In genomic region chr11:119671048-119671447, GRCh38 we compare ENCODE assay signal across 10 cellular contexts. TPM values are rescaled to one million over a fixed set of nuclear protein-coding genes. Genes with fewer than 3 reads are reported as not detected.
DNase-seq lines count a peak whose midpoint lies in the region; ATAC-seq, FAIRE-seq and TF ChIP-seq lines count a peak whose summit lies in the region.
"Had no signal": no experiment of that assay in that cellular context is flagged by ENCODE, and none has a peak within 500 bp of the region (broad histone marks: within the 10 kb centered on the region; RNA-seq: fewer than 3 reads in every experiment).

No MANE protein-coding gene starts in this region.

- TF ChIP-seq POLR2A in HepG2 (IDR thresholded peaks at IDR 0.05; ENCODE audit: insufficient read depth in 1 of 2, low read depth in 2 of 2, low read length in 2 of 2) (no peak), esophagus squamous epithelium (IDR thresholded peaks at IDR 0.05) (no peak)

- H3K9ac ChIP-seq in liver (ENCODE audit: low read depth in 1 of 2, low read length in 2 of 2) (no peak overlapping the region), HepG2 (ENCODE audit: insufficient read depth, low read depth, low read length) (no peak overlapping the region)

- intact Hi-C loops in HepG2 (cut with micrococcal nuclease; ENCODE audit: unreplicated experiment) (no loop called here), esophagus squamous epithelium (cut with DNase I) (no loop called here), mucosa of descending colon (cut with DNase I, micrococcal nuclease) (no loop called here)

- no TSS peak for BruUV-seq in HepG2 (replicated peaks; lab: Mats Ljungman, UMichigan)

- H4K20me1 ChIP-seq in HepG2 (ENCODE audit: insufficient read depth, low read length) = no peaks in the 10 kb centered on the region

- ATAC-seq in HepG2 (no peak), mucosa of descending colon (peak; percentile 10), GM18867 (IDR thresholded peaks at IDR 0.05; ENCODE audit: unreplicated experiment) (no peak), GM18517 (IDR thresholded peaks at IDR 0.05; ENCODE audit: unreplicated experiment) (no peak), GM21360 (IDR thresholded peaks at IDR 0.05; ENCODE audit: unreplicated experiment) (no peak)

- CTCF ChIA-PET in HepG2 (lab: Yijun Ruan, JAX; ENCODE audit: low intra/inter-chr PET ratio, low total read pairs) = no interaction called here

- H3K4me2 ChIP-seq in HepG2 (ENCODE audit: low read depth, low read length) = no peak overlapping the region

- H3K79me2 ChIP-seq in HepG2 (ENCODE audit: insufficient read depth, low read length) = no peaks in the 10 kb centered on the region

- DNase-seq in HepG2 (ENCODE audit: low spot score) = no peak
- no peak for DNase-seq in esophagus squamous epithelium (lab: John Stamatoyannopoulos, UW)
- peak; percentile 62 to 75 (median 67) for DNase-seq in mucosa of descending colon
- no peak for DNase-seq in NCI-H2107 (lab: John Stamatoyannopoulos, UW)
- DNase-seq: activated naive CD4-positive, alpha-beta T cell; stimulated activated CD8-positive, alpha-beta memory T cell treated with anti-CD3 and anti-CD28 coated beads, Interleukin-4, amount 100 ng/mL, for 48 hours had no signal

- no peak overlapping the region for H2AFZ ChIP-seq in HepG2 (ENCODE audit: low read length)

- in situ Hi-C loops in HepG2 (cut with HindIII; ENCODE audit: extremely low pct_ligation_motif_present, low pct_unique_long_range_greater_than_20kb) = no loop called here

- no peak for TF ChIP-seq CTCF in liver (IDR thresholded peaks at IDR 0.05; ENCODE audit: low read depth, low read length, missing input control)
- no peak for TF ChIP-seq CTCF in HepG2 (CRISPR knock-in tag; IDR thresholded peaks at IDR 0.05)
- TF ChIP-seq CTCF in esophagus squamous epithelium (IDR thresholded peaks at IDR 0.05) = no peak
- no peak for TF ChIP-seq CTCF in mucosa of descending colon (IDR thresholded peaks at IDR 0.05)

- no peak for TF ChIP-seq EP300 in HepG2 (IDR thresholded peaks at IDR 0.05; ENCODE audit: low read depth in 2 of 2, low read length in 2 of 2)
- TF ChIP-seq EP300 in HepG2 (CRISPR knock-in tag; IDR thresholded peaks at IDR 0.05; ENCODE audit: borderline replicate concordance) = no peak

- TF ChIP-seq RAD21 in liver (IDR thresholded peaks at IDR 0.05) (peak in 1 of 2 donors; percentile 49), HepG2 (CRISPR knock-in tag; IDR thresholded peaks at IDR 0.05) (no peak)

- H3K4me1 ChIP-seq in liver (ENCODE audit: control insufficient read depth in 4 of 4, insufficient read depth in 4 of 4, low read length in 3 of 4) (peaks cover 0 to 9% (median 4%) of the 10 kb centered on the region in 4 donors), HepG2 (ENCODE audit: insufficient read depth, low read length) (no peaks in the 10 kb centered on the region), esophagus squamous epithelium (peaks cover 46 to 98% (median 47%) of the 10 kb centered on the region in 3 donors), mucosa of descending colon (ENCODE audit: low read depth) (no peaks in the 10 kb centered on the region)

- no peak for FAIRE-seq in HepG2 (lab: Jason Lieb, UNC)

- H3K27ac ChIP-seq in liver (ENCODE audit: low read depth in 1 of 2, low read length in 2 of 2) (no peak overlapping the region), HepG2 (ENCODE audit: extremely low read length, insufficient read depth, low read length) (no peak overlapping the region), esophagus squamous epithelium (peak overlapping the region; percentile 48 to 66 (median 64))

- 55% methylated on average over 5 of the region's 5 CpGs for WGBS in liver
- WGBS in HepG2 (ENCODE audit: low lambda C conversion rate) = 85% methylated on average over 4 of the region's 5 CpGs
- 37 to 40% methylated on average over 3 to 5 of the region's 5 CpGs for WGBS in esophagus squamous epithelium, 2 donors

- H3K36me3 ChIP-seq in liver (ENCODE audit: control insufficient read depth in 4 of 4, insufficient read depth in 3 of 4, low read depth in 1 of 4, low read length in 3 of 4) (no peaks in the 10 kb centered on the region), HepG2 (replicated peaks in 1 of 2; ENCODE audit: control insufficient read depth in 1 of 2, insufficient read depth in 2 of 2, low read length in 2 of 2) (no peaks in the 10 kb centered on the region), esophagus squamous epithelium (peaks cover 11 to 91% (median 18%) of the 10 kb centered on the region in 3 donors), mucosa of descending colon (ENCODE audit: low read depth) (no peaks in the 10 kb centered on the region)

- H3K27me3 ChIP-seq in liver (ENCODE audit: control insufficient read depth in 4 of 4, insufficient read depth in 4 of 4, low read length in 3 of 4) (no peaks in the 10 kb centered on the region), HepG2 (ENCODE audit: control insufficient read depth in 1 of 2, insufficient read depth in 2 of 2, low read length in 2 of 2) (no peaks in the 10 kb centered on the region), esophagus squamous epithelium (no peaks in the 10 kb centered on the region)

- POLR2A ChIA-PET in HepG2 (lab: Yijun Ruan, JAX) = no interaction called here

- H3K4me3 ChIP-seq in liver (ENCODE audit: low read depth in 1 of 3, low read length in 3 of 3) = no peak overlapping the region
- H3K4me3 ChIP-seq in HepG2 (replicated peaks in 1 of 3; ENCODE audit: insufficient read depth in 1 of 3, low read depth in 2 of 3, low read length in 3 of 3) = no peak overlapping the region
- no peak overlapping the region for H3K4me3 ChIP-seq in esophagus squamous epithelium
- H3K4me3 ChIP-seq in mucosa of descending colon = no peak overlapping the region

- H3K9me3 ChIP-seq in liver (ENCODE audit: control insufficient read depth in 4 of 4, low read length in 3 of 4) (no peaks in the 10 kb centered on the region), HepG2 (ENCODE audit: low read length) (no peaks in the 10 kb centered on the region), esophagus squamous epithelium (no peaks in the 10 kb centered on the region), mucosa of descending colon (no peaks in the 10 kb centered on the region)

TF ChIP-seq in liver, 16 proteins besides CTCF, POLR2A, EP300 and RAD21:
- TF ChIP-seq, protein P1, sequence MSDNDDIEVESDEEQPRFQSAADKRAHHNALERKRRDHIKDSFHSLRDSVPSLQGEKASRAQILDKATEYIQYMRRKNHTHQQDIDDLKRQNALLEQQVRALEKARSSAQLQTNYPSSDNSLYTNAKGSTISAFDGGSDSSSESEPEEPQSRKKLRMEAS (IDR thresholded peaks at IDR 0.05) = no peak
- TF ChIP-seq SP1 (IDR thresholded peaks at IDR 0.05) = no peak
- peak in 1 of 2 donors; percentile 53 for TF ChIP-seq RXRA (IDR thresholded peaks at IDR 0.05)
- TF ChIP-seq NR2F2 (IDR thresholded peaks at IDR 0.05) = peak; percentile 90

TF ChIP-seq in HepG2, 621 proteins besides CTCF, POLR2A, EP300 and RAD21:
- no peak for TF ChIP-seq ETS1 (CRISPR knock-in tag; IDR thresholded peaks at IDR 0.05)
- no peak for TF ChIP-seq SIN3B (IDR thresholded peaks at IDR 0.05; ENCODE audit: low read length)
- TF ChIP-seq ZNF30 (CRISPR knock-in tag; IDR thresholded peaks at IDR 0.05) = no peak
- TF ChIP-seq TEAD3 (CRISPR knock-in tag; optimal IDR thresholded peaks at IDR 0.05; ENCODE audit: borderline replicate concordance) = no peak
- TF ChIP-seq MTF2 (CRISPR knock-in tag; IDR thresholded peaks at IDR 0.05; ENCODE audit: borderline replicate concordance) = no peak
- no peak for TF ChIP-seq SNAPC2 (CRISPR knock-in tag; IDR thresholded peaks at IDR 0.05)
- no peak for TF ChIP-seq RBM39 (IDR thresholded peaks at IDR 0.05; ENCODE audit: low read depth, low read length, poor library complexity, severe bottlenecking)
TF ChIP-seq in HepG2: peak in this region for 0.

RNA-seq across cellular contexts. Expression of gene NECTIN1, which starts 58.0 kb away (rescaled TPM):
- 1 to 10 TPM; 6.1 to 7.7 TPM for total RNA-seq in liver
- 1 to 10 TPM in 1 of 2 donors, under 1 TPM in 1; 0.69 to 4.0 TPM for polyA plus RNA-seq in liver
- total RNA-seq in HepG2 (2016; rRNA removed; fragmentation: Illumina TruSeq; extraction: Trizol) = 4.1 and 7.3 TPM in 2 replicates
- total RNA-seq in HepG2 (2016; cell fraction: cytosol; rRNA removed; fragmentation: Illumina TruSeq; extraction: Trizol; ENCODE audit: low read depth) = 1.8 and 2.9 TPM in 2 replicates
- total RNA-seq in HepG2 (2016; cell fraction: insoluble cytoplasmic fraction; rRNA removed; fragmentation: Illumina TruSeq; extraction: Trizol) = 4.3 and 5.3 TPM in 2 replicates
- total RNA-seq in HepG2 (2016; cell fraction: membrane; rRNA removed; fragmentation: Illumina TruSeq; extraction: Trizol) = 5.3 and 6.4 TPM in 2 replicates
- 5.4 and 6.5 TPM in 2 replicates for total RNA-seq in HepG2 (2016; cell fraction: nucleus; rRNA removed; fragmentation: Illumina TruSeq; extraction: Trizol)
- polyA plus RNA-seq in HepG2 (2011; rRNA removed) = 3.9 and 4.7 TPM in 2 replicates
- 2.3 and 2.9 TPM in 2 replicates for polyA plus RNA-seq in HepG2 (2011; cell fraction: cytosol; rRNA removed)
- 3.6 and 4.2 TPM in 2 replicates for polyA plus RNA-seq in HepG2 (2011; cell fraction: nucleus; rRNA removed)
- 3.3 and 4.2 TPM in 2 replicates for polyA plus RNA-seq in HepG2 (2012)
- 1.8 and 1.9 TPM in 2 replicates for polyA plus RNA-seq in HepG2 (2016; cell fraction: cytosol; fragmentation: Illumina TruSeq; extraction: Trizol; ENCODE audit: low read depth)
- polyA plus RNA-seq in HepG2 (2016; cell fraction: insoluble cytoplasmic fraction; fragmentation: Illumina TruSeq; extraction: Trizol; ENCODE audit: low read depth) = 4.9 and 6.0 TPM in 2 replicates
- 4.1 and 4.8 TPM in 2 replicates for polyA plus RNA-seq in HepG2 (2016; cell fraction: membrane; fragmentation: Illumina TruSeq; extraction: Trizol; ENCODE audit: low read depth)
- 9.3 and 9.9 TPM in 2 replicates for polyA plus RNA-seq in HepG2 (2016; cell fraction: nucleus; fragmentation: Illumina TruSeq; extraction: Trizol; ENCODE audit: insufficient read depth, low read depth)
- polyA minus RNA-seq in HepG2 (2011; rRNA and poly(A)+ RNA removed; ENCODE audit: low replicate concordance) = 4.1 and 6.6 TPM in 2 replicates
- 3.0 and 4.1 TPM in 2 replicates for polyA minus RNA-seq in HepG2 (2011; cell fraction: cytosol; rRNA and poly(A)+ RNA removed)
- 6.1 and 6.6 TPM in 2 replicates for polyA minus RNA-seq in HepG2 (2011; cell fraction: nucleus; rRNA and poly(A)+ RNA removed)
- 100 to 1,000 TPM in 2 of 4 donors, 10 to 100 TPM in 2; 72.5 to 163 (median 117) TPM for total RNA-seq in esophagus squamous epithelium
- 10 to 100 TPM; 19.6 to 48.9 (median 45.1) TPM for total RNA-seq in mucosa of descending colon

Comparison
In these comparisons a context has a peak if more than half of its experiments do, and no peak if none do; other contexts are left out.
1. H3K27ac ChIP-seq: peak in esophagus squamous epithelium (4 of 4); none in liver (0 of 2) and HepG2 (single experiment).
2. DNase-seq: peak in mucosa of descending colon (3 of 3); none in HepG2 (single experiment), esophagus squamous epithelium (single experiment) and NCI-H2107 (single experiment).